2 cellular contexts compared by ENCODE assay signal in the genomic region with DNA sequence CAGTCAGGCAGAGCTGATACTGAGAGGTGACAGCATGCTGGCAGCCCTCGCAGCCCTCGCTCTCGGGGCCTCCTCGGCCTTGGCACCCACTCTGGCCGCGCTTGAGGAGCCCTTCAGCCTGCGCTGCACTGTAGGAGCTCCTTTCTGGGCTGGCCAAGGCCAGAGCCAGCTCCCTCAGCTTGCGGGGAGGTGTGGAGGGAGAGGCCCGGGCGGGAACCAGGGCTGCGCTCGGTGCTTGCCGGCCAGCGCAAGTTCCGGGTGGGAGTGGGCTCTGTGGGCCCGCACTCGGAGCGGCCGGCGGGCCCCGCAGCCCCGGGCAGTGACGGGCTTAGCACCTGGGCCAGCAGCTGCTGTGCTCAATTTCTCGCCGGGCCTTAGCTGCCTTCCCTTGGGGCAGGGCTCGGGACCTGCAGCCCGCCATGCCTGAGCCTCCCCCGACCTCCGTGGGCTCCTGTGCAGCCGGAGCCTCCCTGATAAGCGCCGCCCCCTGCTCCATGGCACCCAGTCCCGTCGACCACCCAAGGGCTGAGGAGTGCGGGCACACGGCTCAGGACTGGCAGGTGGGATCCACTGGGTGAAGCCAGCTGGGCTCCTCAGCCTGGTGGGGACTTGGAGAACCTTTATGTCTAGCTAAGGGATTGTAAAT. TPM values are rescaled to one million over a fixed set of nuclear protein-coding genes. Genes with fewer than 3 reads are reported as not detected.
"Had no signal": no experiment of that assay in that cellular context is flagged by ENCODE, and none has a peak within 500 bp of the region (broad histone marks: within the 10 kb centered on the region; RNA-seq: fewer than 3 reads in every experiment).

No MANE protein-coding gene starts in this region.

RNA-seq across cellular contexts. Expression of a gene that starts 14.3 kb away (rescaled TPM):
- total RNA-seq: T-helper 1 cell treated with Interleukin-12 subunit alpha and Interleukin-12 subunit beta and Interleukin-4 antibody, amounts not matched to agents 30 ng/mL and 1 ng/mL, for 36 hours; T-helper 17 cell had no signal
